16 cellular contexts compared by ENCODE assay signal in the genomic region with DNA sequence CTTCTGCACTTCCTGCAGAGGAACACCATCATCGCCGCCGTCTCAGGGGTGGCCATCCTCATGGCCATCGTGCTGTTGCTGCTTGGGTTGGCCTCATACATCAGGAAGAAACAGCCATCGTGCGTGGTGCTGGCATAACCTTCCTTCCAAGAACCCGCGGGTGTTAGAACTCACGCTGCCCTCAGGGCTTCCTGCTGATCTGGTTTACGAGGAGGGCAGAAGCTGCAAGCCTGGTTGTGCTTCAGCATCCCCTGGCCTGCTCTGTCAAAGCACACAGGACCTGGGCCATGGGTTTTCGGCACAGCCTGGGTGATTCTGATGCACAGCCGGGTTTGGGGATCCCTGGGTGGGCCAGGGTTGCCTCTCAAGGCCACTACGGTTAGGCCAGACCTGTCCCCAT. TPM values are rescaled to one million over a fixed set of nuclear protein-coding genes. Genes with fewer than 3 reads are reported as not detected.
"Had no signal": no experiment of that assay in that cellular context is flagged by ENCODE, and none has a peak within 500 bp of the region (broad histone marks: within the 10 kb centered on the region; RNA-seq: fewer than 3 reads in every experiment).

No MANE protein-coding gene starts in this region.

- H3K36me3 ChIP-seq: cardiac muscle cell, esophagus squamous epithelium, pancreas, WERI-Rb-1 had no signal

- H3K27me3 ChIP-seq: cardiac muscle cell, esophagus squamous epithelium, pancreas had no signal

- ATAC-seq: activated naive CD4-positive, alpha-beta T cell treated with anti-CD3 and anti-CD28 coated beads, Interleukin-2, amount 50 U/mL, for 72 hours; pancreas; sciatic nerve; stimulated activated memory B cell treated with anti-CD40 and anti-IgM and Interleukin-4, amounts not matched to agents 10 μg/mL and 1 μg/mL and 100 μg/mL, for 72 hours; T-helper 17 cell had no signal

- H3K9me3 ChIP-seq: esophagus squamous epithelium, pancreas had no signal

- H3K4me3 ChIP-seq: cardiac muscle cell, esophagus squamous epithelium, lung, pancreas had no signal

- H3K27ac ChIP-seq: cardiac muscle cell, esophagus squamous epithelium, pancreas, WERI-Rb-1 had no signal

- FAIRE-seq: endothelial cell of umbilical vein, pancreas had no signal

- DNase-seq: activated CD4-positive, alpha-beta T cell treated with anti-CD3 and anti-CD28 coated beads for 1 hour; activated gamma-delta T cell treated with Interleukin-2 at 50 U/mL for 16 hours; activated T-cell treated with anti-CD3 and anti-CD28 coated beads for 4 hours; amniotic stem cell; effector memory CD4-positive, alpha-beta T cell; esophagus squamous epithelium; stimulated activated CD4-positive, alpha-beta T cell treated with anti-CD3 and anti-CD28 coated beads, Interleukin-4, amount 100 ng/mL, for 4 hours; T-helper 17 cell; WERI-Rb-1 had no signal

RNA-seq across cellular contexts. Expression of a gene that starts 12.2 kb away (rescaled TPM):
- total RNA-seq: endothelial cell of umbilical vein had no signal
